8 cellular contexts compared by ENCODE assay signal in genomic region chr16:88452485-88453216, GRCh38. TPM values are rescaled to one million over a fixed set of nuclear protein-coding genes. Genes with fewer than 3 reads are reported as not detected.
DNase-seq lines count a peak whose midpoint lies in the region.

No MANE protein-coding gene starts in this region.

- H3K9me3 Mint-ChIP-seq in activated naive CD4-positive, alpha-beta T cell treated with anti-CD3 and anti-CD28 coated beads, Interleukin-2, amount 10 ng/mL, durations not matched to agents 7 days and 5 days: no peaks in the 10 kb centered on the region

- DNase-seq in Daoy (ENCODE audit: low read depth) (peak; percentile 96), GOT3 (lab: John Stamatoyannopoulos, UW) (peak; percentile 89), LoVo (ENCODE audit: low spot score) (peak; percentile 96), SJCRH30 (peak; percentile 89), germinal center (ENCODE audit: low spot score) (peak; percentile 97), non-pigmented ciliary epithelial cell (ENCODE audit: low read depth) (peak; percentile 46), substantia nigra (lab: John Stamatoyannopoulos, UW) (peak; percentile 55 to 98 (median 87))
- DNase-seq in activated naive CD4-positive, alpha-beta T cell treated with anti-CD3 and anti-CD28 coated beads, Interleukin-2, amount 10 ng/mL, durations not matched to agents 7 days and 5 days: peak; percentile 98

- no peaks in the 10 kb centered on the region for H3K27me3 ChIP-seq in SJCRH30

- no peaks in the 10 kb centered on the region for H3K36me3 Mint-ChIP-seq in activated naive CD4-positive, alpha-beta T cell treated with anti-CD3 and anti-CD28 coated beads, Interleukin-2, amount 10 ng/mL, durations not matched to agents 7 days and 5 days

- H3K27ac ChIP-seq in SJCRH30 (no peak overlapping the region), substantia nigra (ENCODE audit: low read depth, low read length, poor library complexity, severe bottlenecking) (peak overlapping the region; percentile 67)

- H3K4me3 Mint-ChIP-seq in activated naive CD4-positive, alpha-beta T cell treated with anti-CD3 and anti-CD28 coated beads, Interleukin-2, amount 10 ng/mL, durations not matched to agents 7 days and 5 days: peak overlapping the region; percentile 80

- H3K27me3 Mint-ChIP-seq in activated naive CD4-positive, alpha-beta T cell treated with anti-CD3 and anti-CD28 coated beads, Interleukin-2, amount 10 ng/mL, durations not matched to agents 7 days and 5 days: peaks cover 58% of the 10 kb centered on the region

- H3K27ac Mint-ChIP-seq in activated naive CD4-positive, alpha-beta T cell treated with anti-CD3 and anti-CD28 coated beads, Interleukin-2, amount 10 ng/mL, durations not matched to agents 7 days and 5 days: peak overlapping the region; percentile 81

- peak overlapping the region; percentile 61 for H3K4me3 ChIP-seq in SJCRH30

- no peaks in the 10 kb centered on the region; the same call in 1 of the 2 replicates for H3K4me1 ChIP-seq in SJCRH30

- CTCF ChIA-PET in activated naive CD4-positive, alpha-beta T cell treated with anti-CD3 and anti-CD28 coated beads, Interleukin-2, amount 10 ng/mL, durations not matched to agents 7 days and 5 days (lab: Charles Lee): no interaction called here

- peaks cover 28% of the 10 kb centered on the region for H3K4me1 Mint-ChIP-seq in activated naive CD4-positive, alpha-beta T cell treated with anti-CD3 and anti-CD28 coated beads, Interleukin-2, amount 10 ng/mL, durations not matched to agents 7 days and 5 days

- no peaks in the 10 kb centered on the region for H3K36me3 ChIP-seq in SJCRH30

- H3K9me3 ChIP-seq in SJCRH30 (replicated peaks): no peaks in the 10 kb centered on the region

RNA-seq across cellular contexts. Expression of gene ZFPM1, which starts 0.4 kb away (rescaled TPM):
- total RNA-seq in Daoy (2014; rRNA removed; shearing (Covaris generic)): 0.30 and 0.40 TPM in 2 replicates
- total RNA-seq in SJCRH30 (2014; rRNA removed; shearing (Covaris generic)): 0.56 and 0.85 TPM in 2 replicates

Comparison
In these comparisons a context has a peak if more than half of its experiments do, and no peak if none do; other contexts are left out.
1. DNase-seq: peak in every context shown above with its lines; median percentile 98 in activated naive CD4-positive, alpha-beta T cell treated with anti-CD3 and anti-CD28 coated beads, Interleukin-2, amount 10 ng/mL, durations not matched to agents 7 days and 5 days; 97 in germinal center; 96 in Daoy; 96 in LoVo; 89 in GOT3; 89 in SJCRH30; 87 in substantia nigra; 46 in non-pigmented ciliary epithelial cell.